Comparison of ENCODE assay signal across 9 cellular contexts in the genomic region with DNA sequence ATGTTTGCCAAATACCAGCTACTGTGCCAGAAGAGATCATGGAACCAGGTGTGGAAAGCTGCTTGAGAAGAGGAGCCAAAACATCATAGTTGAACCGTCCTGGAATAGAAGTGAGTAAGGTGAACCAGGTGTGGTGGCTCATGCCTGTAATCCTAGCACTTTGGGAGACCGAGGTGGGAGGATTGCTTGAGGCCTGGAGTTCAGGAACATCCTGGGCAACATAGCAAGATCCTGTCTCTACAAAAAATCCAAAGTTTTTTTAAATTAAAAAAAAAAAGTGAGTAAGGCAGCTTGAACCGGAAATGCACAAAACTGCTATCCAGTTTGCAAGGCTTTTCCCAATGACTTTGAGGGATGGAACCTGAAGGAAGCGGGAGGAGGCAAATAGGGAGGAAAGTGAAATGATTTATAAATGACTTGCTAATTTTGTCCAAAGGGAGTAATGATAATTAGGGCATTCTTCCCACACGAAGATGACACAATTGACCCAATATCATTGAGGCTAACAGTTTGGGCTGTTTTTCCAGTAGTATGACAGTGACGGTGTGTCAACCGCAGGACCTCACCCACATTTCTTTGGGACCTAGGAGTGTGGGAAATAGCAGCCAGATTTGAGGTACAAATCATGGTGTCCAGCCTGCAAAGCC. TPM values are rescaled to one million over a fixed set of nuclear protein-coding genes. Genes with fewer than 3 reads are reported as not detected.
A peak's percentile ranks its signal among the peaks of the same experiment; 100 is the strongest.
DNase-seq lines count a peak whose midpoint lies in the region; ATAC-seq and TF ChIP-seq lines count a peak whose summit lies in the region.
"Had no signal": no experiment of that assay in that cellular context is flagged by ENCODE, and none has a peak within 500 bp of the region (broad histone marks: within the 10 kb centered on the region; RNA-seq: fewer than 3 reads in every experiment).

No MANE protein-coding gene starts in this region.

- peak overlapping the region; percentile 81 to 95 (median 92) for H3K4me3 Mint-ChIP-seq in naive thymus-derived CD8-positive, alpha-beta T cell

- TF ChIP-seq CTCF in cardiac muscle cell (IDR thresholded peaks at IDR 0.05; ENCODE audit: low read depth, low read length) (no peak), upper lobe of right lung (IDR thresholded peaks at IDR 0.05) (no peak)

- H3K4me1 ChIP-seq in cardiac muscle cell (ENCODE audit: low read depth) (peaks cover 32% of the 10 kb centered on the region), endocrine pancreas (ENCODE audit: control insufficient read depth, insufficient read depth, low read length) (no peaks in the 10 kb centered on the region), upper lobe of right lung (peaks cover 33% of the 10 kb centered on the region)

- peak overlapping the region; percentile 1 for H3K9ac ChIP-seq in endocrine pancreas (ENCODE audit: control insufficient read depth, insufficient read depth, low read length)

- POLR2A ChIA-PET in naive thymus-derived CD8-positive, alpha-beta T cell (lab: Charles Lee), result interaction anchor here (0.6 to 0.9 kb wide), 3 partner anchors 32 to 74 kb away, joined by 3 to 5 read pairs (median 5); no protein-coding TSS in a partner anchor

- DNase-seq in cardiac muscle cell (ENCODE audit: low read depth in 1 of 2, low spot score in 1 of 2) (no peak), left cardiac atrium (no peak), upper lobe of right lung (no peak), DMS153 (lab: John Stamatoyannopoulos, UW) (no peak), ecto neural progenitor cell (ENCODE audit: low spot score) (no peak), RPMI8226 (no peak)
- DNase-seq in naive thymus-derived CD8-positive, alpha-beta T cell, result no peak
- DNase-seq: activated CD4-positive, alpha-beta T cell treated with anti-CD3 and anti-CD28 coated beads, Interleukin-2, amount 50 U/mL, for 4 hours had no signal

- H3K4me3 ChIP-seq in cardiac muscle cell (peak overlapping the region; percentile 82), endocrine pancreas (ENCODE audit: control insufficient read depth, insufficient read depth, low read length) (no peak overlapping the region), upper lobe of right lung (peak overlapping the region; percentile 73)

- H3K36me3 ChIP-seq in cardiac muscle cell (no peaks in the 10 kb centered on the region), endocrine pancreas (ENCODE audit: control insufficient read depth, insufficient read depth, low read length) (no peaks in the 10 kb centered on the region), upper lobe of right lung (no peaks in the 10 kb centered on the region)

- intact Hi-C loops in left cardiac atrium (cut with DNase I), result loop anchor here (5.0 to 10.0 kb wide), 4 partner anchors 34 to 114 kb away; no protein-coding TSS in a partner anchor
- intact Hi-C loops in upper lobe of right lung (cut with DNase I), result loop anchor here (10.0 kb wide), 1 partner anchor 74 kb away; no protein-coding TSS in a partner anchor

- no peaks in the 10 kb centered on the region for H3K9me3 Mint-ChIP-seq in naive thymus-derived CD8-positive, alpha-beta T cell

- no peaks in the 10 kb centered on the region for H3K9me3 ChIP-seq in cardiac muscle cell (ENCODE audit: low read depth)
- H3K9me3 ChIP-seq in endocrine pancreas (ENCODE audit: control insufficient read depth, low read length), result no peaks in the 10 kb centered on the region
- H3K9me3 ChIP-seq in upper lobe of right lung, result no peaks in the 10 kb centered on the region

- H3K27ac ChIP-seq in cardiac muscle cell, result peak overlapping the region; percentile 99
- peak overlapping the region; percentile 96 for H3K27ac ChIP-seq in upper lobe of right lung

- H3K27me3 ChIP-seq in cardiac muscle cell (no peaks in the 10 kb centered on the region), endocrine pancreas (ENCODE audit: control insufficient read depth, insufficient read depth, low read length) (no peaks in the 10 kb centered on the region), upper lobe of right lung (no peaks in the 10 kb centered on the region)

- peaks cover 0 to 24% (median 3%) of the 10 kb centered on the region in 5 donors for H3K27me3 Mint-ChIP-seq in naive thymus-derived CD8-positive, alpha-beta T cell

- H3K27ac Mint-ChIP-seq in naive thymus-derived CD8-positive, alpha-beta T cell, result peak overlapping the region in 8 of 10 donors; percentile 19 to 93 (median 58)

- no peak for ATAC-seq in left cardiac atrium
- no peak for ATAC-seq in naive thymus-derived CD8-positive, alpha-beta T cell
- ATAC-seq in upper lobe of right lung, result no peak

- no peaks in the 10 kb centered on the region for H3K36me3 Mint-ChIP-seq in naive thymus-derived CD8-positive, alpha-beta T cell

- peaks cover 18 to 36% (median 22%) of the 10 kb centered on the region in 4 donors for H3K4me1 Mint-ChIP-seq in naive thymus-derived CD8-positive, alpha-beta T cell

RNA-seq across cellular contexts. Expression of gene CNN3, which starts 1.5 kb away (rescaled TPM):
- total RNA-seq in cardiac muscle cell (101 and 108 TPM in 2 replicates), left cardiac atrium (100 to 1,000 TPM in 1 of 2 donors, 10 to 100 TPM in 1; 87.7 to 162 TPM), upper lobe of right lung (215 TPM)
- 135 and 156 TPM in 2 replicates for polyA plus RNA-seq in cardiac muscle cell
- total RNA-seq in naive thymus-derived CD8-positive, alpha-beta T cell, result 10 to 100 TPM; 18.0 to 18.3 TPM
- 10 to 100 TPM; 13.7 to 19.3 (median 14.1) TPM for polyA plus RNA-seq in naive thymus-derived CD8-positive, alpha-beta T cell
